Comparison of ENCODE assay signal across 4 cellular contexts in genomic region chr2:69383178-69383812, GRCh38.
TF ChIP-seq lines count a peak whose summit lies in the region.

No MANE protein-coding gene starts in this region.

TF ChIP-seq in A549, 52 proteins besides CTCF, POLR2A, EP300 and RAD21:
- TF ChIP-seq BCL3 (IDR thresholded peaks at IDR 0.05) (no peak), HDAC2 (IDR thresholded peaks at IDR 0.05) (no peak), MYC (IDR thresholded peaks at IDR 0.05; ENCODE audit: borderline replicate concordance, low read length) (no peak), MAFK (IDR thresholded peaks at IDR 0.05; ENCODE audit: partially characterized antibody) (peak; percentile 97), HOXB13 (CRISPR knock-in tag; IDR thresholded peaks at IDR 0.05; ENCODE audit: low read depth) (no peak), HOXA7 (CRISPR knock-in tag; IDR thresholded peaks at IDR 0.05) (no peak), RFX5 (IDR thresholded peaks at IDR 0.05) (no peak), ZNF302 (CRISPR knock-in tag; IDR thresholded peaks at IDR 0.05) (no peak), NR3C1 (IDR thresholded peaks at IDR 0.05) (no peak), HOXB5 (CRISPR knock-in tag; IDR thresholded peaks at IDR 0.05) (no peak), FOSL2 (IDR thresholded peaks at IDR 0.05) (no peak), FOSL2 (CRISPR knock-in tag; IDR thresholded peaks at IDR 0.05) (no peak), ZC3H11A (IDR thresholded peaks at IDR 0.05) (peak; percentile 99), RNF2 (IDR thresholded peaks at IDR 0.05; ENCODE audit: borderline replicate concordance, low read depth) (no peak)
- TF ChIP-seq, protein P1, sequence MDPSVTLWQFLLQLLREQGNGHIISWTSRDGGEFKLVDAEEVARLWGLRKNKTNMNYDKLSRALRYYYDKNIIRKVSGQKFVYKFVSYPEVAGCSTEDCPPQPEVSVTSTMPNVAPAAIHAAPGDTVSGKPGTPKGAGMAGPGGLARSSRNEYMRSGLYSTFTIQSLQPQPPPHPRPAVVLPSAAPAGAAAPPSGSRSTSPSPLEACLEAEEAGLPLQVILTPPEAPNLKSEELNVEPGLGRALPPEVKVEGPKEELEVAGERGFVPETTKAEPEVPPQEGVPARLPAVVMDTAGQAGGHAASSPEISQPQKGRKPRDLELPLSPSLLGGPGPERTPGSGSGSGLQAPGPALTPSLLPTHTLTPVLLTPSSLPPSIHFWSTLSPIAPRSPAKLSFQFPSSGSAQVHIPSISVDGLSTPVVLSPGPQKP (IDR thresholded peaks at IDR 0.05; ENCODE audit: low read depth, low read length): no peak
- TF ChIP-seq, protein P2, sequence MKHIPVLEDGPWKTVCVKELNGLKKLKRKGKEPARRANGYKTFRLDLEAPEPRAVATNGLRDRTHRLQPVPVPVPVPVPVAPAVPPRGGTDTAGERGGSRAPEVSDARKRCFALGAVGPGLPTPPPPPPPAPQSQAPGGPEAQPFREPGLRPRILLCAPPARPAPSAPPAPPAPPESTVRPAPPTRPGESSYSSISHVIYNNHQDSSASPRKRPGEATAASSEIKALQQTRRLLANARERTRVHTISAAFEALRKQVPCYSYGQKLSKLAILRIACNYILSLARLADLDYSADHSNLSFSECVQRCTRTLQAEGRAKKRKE (CRISPR knock-in tag; IDR thresholded peaks at IDR 0.05; ENCODE audit: low read depth): no peak

TF ChIP-seq in IMR-90, 13 proteins besides CTCF, POLR2A, EP300 and RAD21:
- no peak for TF ChIP-seq SMC3 (IDR thresholded peaks at IDR 0.05; ENCODE audit: low read depth, low read length)
- peak; percentile 90 for TF ChIP-seq MAFK (IDR thresholded peaks at IDR 0.05; ENCODE audit: low read depth, low read length)

TF ChIP-seq in K562, 482 proteins besides CTCF, POLR2A, EP300 and RAD21:
- TF ChIP-seq BCLAF1 (IDR thresholded peaks at IDR 0.05; ENCODE audit: borderline replicate concordance in 1 of 2, control insufficient read depth in 1 of 2, low read depth in 2 of 2, low read length in 1 of 2): no peak
- TF ChIP-seq NFYB (IDR thresholded peaks at IDR 0.05; ENCODE audit: extremely low read depth, insufficient read length): no peak
- no peak for TF ChIP-seq NFXL1 (CRISPR knock-in tag; IDR thresholded peaks at IDR 0.05)
- TF ChIP-seq MAFF (IDR thresholded peaks at IDR 0.05; ENCODE audit: low read length): peak; percentile 89
- no peak for TF ChIP-seq ZNF274 (IDR thresholded peaks at IDR 0.05; ENCODE audit: borderline replicate concordance, low read depth, low read length)
- peak; percentile 94 for TF ChIP-seq ZNF316 (IDR thresholded peaks at IDR 0.05)
- TF ChIP-seq C11orf30 (IDR thresholded peaks at IDR 0.05; ENCODE audit: low read depth): peak; percentile 89
- TF ChIP-seq MAFG (tag; conservative IDR thresholded peaks at IDR 0.05): peak; percentile 79
- TF ChIP-seq TFAM (CRISPR knock-in tag; conservative IDR thresholded peaks at IDR 0.05): no peak
- no peak for TF ChIP-seq ZBTB26 (CRISPR knock-in tag; IDR thresholded peaks at IDR 0.05)
- peak; percentile 82 for TF ChIP-seq MAFK (IDR thresholded peaks at IDR 0.05; ENCODE audit: low read length)

TF ChIP-seq in GM12891, 5 proteins besides CTCF, POLR2A, EP300 and RAD21:
- TF ChIP-seq PAX5 (IDR thresholded peaks at IDR 0.05; ENCODE audit: insufficient read depth, low read length, severe bottlenecking) (no peak), TAF1 (IDR thresholded peaks at IDR 0.05; ENCODE audit: low read depth, low read length) (no peak), SPI1 (IDR thresholded peaks at IDR 0.05; ENCODE audit: low read depth, low read length) (no peak), POLR2AphosphoS5 (IDR thresholded peaks at IDR 0.05; ENCODE audit: low read depth, low read length) (no peak), POU2F2 (IDR thresholded peaks at IDR 0.05; ENCODE audit: low read depth, low read length) (no peak)
